14 cellular contexts compared by ENCODE assay signal in genomic region chr5:106862450-106863193, GRCh38.
DNase-seq lines count a peak whose midpoint lies in the region; ATAC-seq and TF ChIP-seq lines count a peak whose summit lies in the region.
"Had no signal": no experiment of that assay in that cellular context is flagged by ENCODE, and none has a peak within 500 bp of the region (broad histone marks: within the 10 kb centered on the region; RNA-seq: fewer than 3 reads in every experiment).

No MANE protein-coding gene starts in this region.

- peak; percentile 30 for ATAC-seq in HG02798 (IDR thresholded peaks at IDR 0.05; ENCODE audit: poor library complexity, unreplicated experiment)

- H3K4me1 ChIP-seq in SJCRH30, result peaks cover 9% of the 10 kb centered on the region

- H3K9me3 Mint-ChIP-seq in activated T-cell treated with anti-CD3 and anti-CD28 coated beads, Interleukin-2, amount 50 U/mL, for 24 hours, result no peaks in the 10 kb centered on the region
- H3K9me3 Mint-ChIP-seq in activated T-helper 2 cell treated with anti-CD3 and anti-CD28 coated beads, Interferon-gamma antibody, Interleukin-2, Interleukin-4, amounts not matched to agents 10 μg/mL and 5 μg/mL and 100 μg/mL, durations not matched to agents 14 hours and 24 hours and 36 hours, result no peaks in the 10 kb centered on the region
- H3K9me3 Mint-ChIP-seq: activated CD4-positive, alpha-beta T cell treated with anti-CD3 and anti-CD28 coated beads, Interleukin-2, amount 10 ng/mL, durations not matched to agents 24 days and 14 days had no signal

- DNase-seq in DMS 273 (lab: John Stamatoyannopoulos, UW; ENCODE audit: unreplicated experiment), result peak; percentile 79
- peak; percentile 34 to 61 for DNase-seq in SJCRH30
- peak; percentile 75 to 89 for DNase-seq in foreskin fibroblast
- no peak for DNase-seq in activated T-cell treated with anti-CD3 and anti-CD28 coated beads, Interleukin-2, amount 50 U/mL, for 24 hours
- no peak for DNase-seq in CD1c-positive myeloid dendritic cell (ENCODE audit: extremely low spot score)
- no peak for DNase-seq in dedifferentiated amniotic fluid mesenchymal stem cell (ENCODE audit: extremely low spot score)
- DNase-seq in activated T-helper 2 cell treated with anti-CD3 and anti-CD28 coated beads, Interferon-gamma antibody, Interleukin-2, Interleukin-4, amounts not matched to agents 10 μg/mL and 5 μg/mL and 100 μg/mL, durations not matched to agents 14 hours and 24 hours and 36 hours (ENCODE audit: low spot score), result no peak
- DNase-seq: activated CD4-positive, alpha-beta T cell treated with anti-CD3 and anti-CD28 coated beads, Interleukin-2, amount 10 ng/mL, durations not matched to agents 24 days and 14 days; CD4-positive, alpha-beta memory T cell; NCI-H2081; stimulated activated CD4-positive, alpha-beta T cell treated with anti-CD3 and anti-CD28 coated beads, Interleukin-1b, Interleukin-23, amount 100 ng/mL, for 48 hours; stomach had no signal

- peaks cover 5% of the 10 kb centered on the region for H3K4me1 Mint-ChIP-seq in activated T-cell treated with anti-CD3 and anti-CD28 coated beads, Interleukin-2, amount 50 U/mL, for 24 hours (ENCODE audit: low read depth)
- peaks cover 4% of the 10 kb centered on the region for H3K4me1 Mint-ChIP-seq in activated T-helper 2 cell treated with anti-CD3 and anti-CD28 coated beads, Interferon-gamma antibody, Interleukin-2, Interleukin-4, amounts not matched to agents 10 μg/mL and 5 μg/mL and 100 μg/mL, durations not matched to agents 14 hours and 24 hours and 36 hours (ENCODE audit: low read depth)
- H3K4me1 Mint-ChIP-seq: CD4-positive, alpha-beta memory T cell had no signal

- H3K27ac ChIP-seq in SJCRH30, result no peak overlapping the region
- H3K27ac ChIP-seq: stomach had no signal

- H3K36me3 ChIP-seq in SJCRH30, result no peaks in the 10 kb centered on the region
- H3K36me3 ChIP-seq: stomach had no signal

- intact Hi-C loops in activated T-helper 2 cell treated with anti-CD3 and anti-CD28 coated beads, Interferon-gamma antibody, Interleukin-2, Interleukin-4, amounts not matched to agents 10 μg/mL and 5 μg/mL and 100 μg/mL, durations not matched to agents 14 hours and 24 hours and 36 hours (cut with micrococcal nuclease), result no loop called here

- no peak overlapping the region for H3K27ac Mint-ChIP-seq in activated T-cell treated with anti-CD3 and anti-CD28 coated beads, Interleukin-2, amount 50 U/mL, for 24 hours
- no peak overlapping the region for H3K27ac Mint-ChIP-seq in activated T-helper 2 cell treated with anti-CD3 and anti-CD28 coated beads, Interferon-gamma antibody, Interleukin-2, Interleukin-4, amounts not matched to agents 10 μg/mL and 5 μg/mL and 100 μg/mL, durations not matched to agents 14 hours and 24 hours and 36 hours
- H3K27ac Mint-ChIP-seq: activated CD4-positive, alpha-beta T cell treated with anti-CD3 and anti-CD28 coated beads, Interleukin-2, amount 10 ng/mL, durations not matched to agents 24 days and 14 days; activated naive CD8-positive, alpha-beta T cell; CD4-positive, alpha-beta memory T cell had no signal

- H3K9me3 ChIP-seq in SJCRH30 (replicated peaks), result no peaks in the 10 kb centered on the region
- H3K9me3 ChIP-seq: stomach had no signal

- no peaks in the 10 kb centered on the region for H3K27me3 ChIP-seq in SJCRH30
- H3K27me3 ChIP-seq: stomach had no signal

- H3K36me3 Mint-ChIP-seq in activated T-cell treated with anti-CD3 and anti-CD28 coated beads, Interleukin-2, amount 50 U/mL, for 24 hours (ENCODE audit: low read depth), result no peaks in the 10 kb centered on the region
- no peaks in the 10 kb centered on the region for H3K36me3 Mint-ChIP-seq in activated T-helper 2 cell treated with anti-CD3 and anti-CD28 coated beads, Interferon-gamma antibody, Interleukin-2, Interleukin-4, amounts not matched to agents 10 μg/mL and 5 μg/mL and 100 μg/mL, durations not matched to agents 14 hours and 24 hours and 36 hours (ENCODE audit: low read depth)
- H3K36me3 Mint-ChIP-seq: activated naive CD8-positive, alpha-beta T cell; CD4-positive, alpha-beta memory T cell had no signal

- H3K4me3 ChIP-seq in SJCRH30 (no peak overlapping the region), foreskin fibroblast (ENCODE audit: low read depth in 1 of 2, low read length in 2 of 2) (no peak overlapping the region)
- H3K4me3 ChIP-seq: stomach had no signal

- TF ChIP-seq CTCF in foreskin fibroblast (IDR thresholded peaks at IDR 0.05; ENCODE audit: low read depth, low read length), result no peak

- no peaks in the 10 kb centered on the region for H3K27me3 Mint-ChIP-seq in activated T-cell treated with anti-CD3 and anti-CD28 coated beads, Interleukin-2, amount 50 U/mL, for 24 hours
- no peaks in the 10 kb centered on the region for H3K27me3 Mint-ChIP-seq in activated T-helper 2 cell treated with anti-CD3 and anti-CD28 coated beads, Interferon-gamma antibody, Interleukin-2, Interleukin-4, amounts not matched to agents 10 μg/mL and 5 μg/mL and 100 μg/mL, durations not matched to agents 14 hours and 24 hours and 36 hours (ENCODE audit: low read depth)
- H3K27me3 Mint-ChIP-seq: activated CD4-positive, alpha-beta T cell treated with anti-CD3 and anti-CD28 coated beads, Interleukin-2, amount 10 ng/mL, durations not matched to agents 24 days and 14 days; activated naive CD8-positive, alpha-beta T cell; CD4-positive, alpha-beta memory T cell had no signal

- no peak overlapping the region for H3K4me3 Mint-ChIP-seq in activated T-cell treated with anti-CD3 and anti-CD28 coated beads, Interleukin-2, amount 50 U/mL, for 24 hours
- H3K4me3 Mint-ChIP-seq in activated T-helper 2 cell treated with anti-CD3 and anti-CD28 coated beads, Interferon-gamma antibody, Interleukin-2, Interleukin-4, amounts not matched to agents 10 μg/mL and 5 μg/mL and 100 μg/mL, durations not matched to agents 14 hours and 24 hours and 36 hours (ENCODE audit: low read depth), result no peak overlapping the region
- H3K4me3 Mint-ChIP-seq: activated CD4-positive, alpha-beta T cell treated with anti-CD3 and anti-CD28 coated beads, Interleukin-2, amount 10 ng/mL, durations not matched to agents 24 days and 14 days; activated naive CD8-positive, alpha-beta T cell; CD4-positive, alpha-beta memory T cell had no signal

Comparison
In these comparisons a context has a peak if more than half of its experiments do, and no peak if none do; other contexts are left out.
1. DNase-seq: peak in DMS 273 (single experiment), SJCRH30 (2 of 2) and foreskin fibroblast (2 of 2); none in activated T-cell treated with anti-CD3 and anti-CD28 coated beads, Interleukin-2, amount 50 U/mL, for 24 hours (single experiment), CD1c-positive myeloid dendritic cell (single experiment), dedifferentiated amniotic fluid mesenchymal stem cell (single experiment) and activated T-helper 2 cell treated with anti-CD3 and anti-CD28 coated beads, Interferon-gamma antibody, Interleukin-2, Interleukin-4, amounts not matched to agents 10 μg/mL and 5 μg/mL and 100 μg/mL, durations not matched to agents 14 hours and 24 hours and 36 hours (single experiment).